40 cellular contexts compared by ENCODE assay signal in genomic region chr5:129107637-129108036, GRCh38.
"Had no signal": no experiment of that assay in that cellular context is flagged by ENCODE, and none has a peak within 500 bp of the region (broad histone marks: within the 10 kb centered on the region; RNA-seq: fewer than 3 reads in every experiment).

No MANE protein-coding gene starts in this region.

- H3K9me3 ChIP-seq: adrenal gland, ascending aorta, body of pancreas, breast epithelium had no signal

- H3K4me3 ChIP-seq: adrenal gland, ascending aorta, body of pancreas, breast epithelium, cardiac muscle cell had no signal

- H3K4me1 ChIP-seq: ascending aorta, body of pancreas, breast epithelium had no signal

- H3K27me3 ChIP-seq: adrenal gland, ascending aorta, body of pancreas, brain microvascular endothelial cell, breast epithelium, cardiac muscle cell had no signal

- H3K27me3 Mint-ChIP-seq: activated naive CD4-positive, alpha-beta T cell treated with anti-CD3 and anti-CD28 coated beads, Interleukin-2, amount 10 ng/mL, durations not matched to agents 7 days and 5 days; activated naive CD4-positive, alpha-beta T cell treated with anti-CD3 and anti-CD28 coated beads, Interleukin-2, amount 50 U/mL, for 24 hours; activated naive CD8-positive, alpha-beta T cell; activated naive CD8-positive, alpha-beta T cell treated with anti-CD3 and anti-CD28 coated beads for 36 hours; activated naive CD8-positive, alpha-beta T cell treated with anti-CD3 and anti-CD28 coated beads, Interleukin-2, amount 10 ng/mL, durations not matched to agents 7 days and 5 days; activated naive CD8-positive, alpha-beta T cell treated with anti-CD3 and anti-CD28 coated beads, Interleukin-2, amount 50 U/mL, for 24 hours; activated T-cell treated with anti-CD3 and anti-CD28 coated beads, Interleukin-2, amount 50 U/mL, for 24 hours; brain; central memory CD8-positive, alpha-beta T cell had no signal

- H3K9me3 Mint-ChIP-seq: activated naive CD4-positive, alpha-beta T cell treated with anti-CD3 and anti-CD28 coated beads for 36 hours; activated naive CD4-positive, alpha-beta T cell treated with anti-CD3 and anti-CD28 coated beads, Interleukin-2, amount 10 ng/mL, durations not matched to agents 7 days and 5 days; activated naive CD4-positive, alpha-beta T cell treated with anti-CD3 and anti-CD28 coated beads, Interleukin-2, amount 50 U/mL, for 24 hours; activated naive CD4-positive, alpha-beta T cell treated with anti-CD3 and anti-CD28 coated beads, Interleukin-2, amount 50 U/mL, for 72 hours; activated naive CD8-positive, alpha-beta T cell treated with anti-CD3 and anti-CD28 coated beads for 36 hours; activated naive CD8-positive, alpha-beta T cell treated with anti-CD3 and anti-CD28 coated beads, Interleukin-2, amount 10 ng/mL, durations not matched to agents 7 days and 5 days; activated naive CD8-positive, alpha-beta T cell treated with anti-CD3 and anti-CD28 coated beads, Interleukin-2, amount 50 U/mL, for 24 hours; activated T-cell treated with anti-CD3 and anti-CD28 coated beads, Interleukin-2, amount 50 U/mL, for 24 hours; activated T-cell treated with anti-CD3 and anti-CD28 coated beads, Interleukin-2, amount 50 U/mL, for 4 hours; activated T-cell treated with anti-CD3 and anti-CD28 coated beads, Interleukin-2, amount 50 U/mL, for 72 hours; activated T-helper 1 cell treated with anti-CD3 and anti-CD28 coated beads, Interleukin-12 subunit alpha, Interleukin-12 subunit beta, Interleukin-2, Interleukin-4 antibody, amounts not matched to agents 30 ng/mL and 10 ng/mL and 1 ng/mL, durations not matched to agents 14 hours and 24 hours and 36 hours; activated T-helper 2 cell treated with anti-CD3 and anti-CD28 coated beads, Interferon-gamma antibody, Interleukin-2, Interleukin-4, amounts not matched to agents 10 μg/mL and 5 μg/mL and 100 μg/mL, durations not matched to agents 14 hours and 24 hours and 36 hours; brain; central memory CD8-positive, alpha-beta T cell had no signal

- ATAC-seq: activated naive CD4-positive, alpha-beta T cell treated with anti-CD3 and anti-CD28 coated beads, Interleukin-2, amount 50 U/mL, for 72 hours; activated naive CD8-positive, alpha-beta T cell treated with anti-CD3 and anti-CD28 coated beads, Interleukin-2, amount 50 U/mL, for 24 hours; activated T-cell treated with anti-CD3 and anti-CD28 coated beads, Interleukin-2, amount 50 U/mL, for 4 hours; activated T-cell treated with anti-CD3 and anti-CD28 coated beads, Interleukin-2, amount 50 U/mL, for 72 hours; body of pancreas had no signal

- H3K4me3 Mint-ChIP-seq: activated naive CD4-positive, alpha-beta T cell treated with anti-CD3 and anti-CD28 coated beads for 36 hours; activated naive CD4-positive, alpha-beta T cell treated with anti-CD3 and anti-CD28 coated beads, Interleukin-2, amount 10 ng/mL, durations not matched to agents 7 days and 5 days; activated naive CD4-positive, alpha-beta T cell treated with anti-CD3 and anti-CD28 coated beads, Interleukin-2, amount 50 U/mL, for 24 hours; activated naive CD8-positive, alpha-beta T cell; activated naive CD8-positive, alpha-beta T cell treated with anti-CD3 and anti-CD28 coated beads for 36 hours; activated naive CD8-positive, alpha-beta T cell treated with anti-CD3 and anti-CD28 coated beads, Interleukin-2, amount 10 ng/mL, durations not matched to agents 7 days and 5 days; activated naive CD8-positive, alpha-beta T cell treated with anti-CD3 and anti-CD28 coated beads, Interleukin-2, amount 50 U/mL, for 24 hours; activated T-cell treated with anti-CD3 and anti-CD28 coated beads, Interleukin-2, amount 50 U/mL, for 24 hours; activated T-cell treated with anti-CD3 and anti-CD28 coated beads, Interleukin-2, amount 50 U/mL, for 4 hours; activated T-cell treated with anti-CD3 and anti-CD28 coated beads, Interleukin-2, amount 50 U/mL, for 72 hours; activated T-helper 1 cell treated with anti-CD3 and anti-CD28 coated beads, Interleukin-12 subunit alpha, Interleukin-12 subunit beta, Interleukin-2, Interleukin-4 antibody, amounts not matched to agents 30 ng/mL and 10 ng/mL and 1 ng/mL, durations not matched to agents 14 hours and 24 hours and 36 hours; brain; central memory CD8-positive, alpha-beta T cell had no signal

- DNase-seq: activated effector memory CD4-positive, alpha-beta T cell treated with anti-CD3 and anti-CD28 coated beads, Interleukin-2, amount 50 U/mL, for 16 hours; activated effector memory CD4-positive, alpha-beta T cell treated with Interleukin-2 at 50 U/mL for 16 hours; activated gamma-delta T cell; activated gamma-delta T cell treated with Interleukin-2 at 50 U/mL for 16 hours; activated naive CD4-positive, alpha-beta T cell; activated naive CD4-positive, alpha-beta T cell treated with anti-CD3 and anti-CD28 coated beads for 36 hours; activated naive CD4-positive, alpha-beta T cell treated with anti-CD3 and anti-CD28 coated beads, Interleukin-2, amount 10 ng/mL, durations not matched to agents 7 days and 5 days; activated naive CD4-positive, alpha-beta T cell treated with anti-CD3 and anti-CD28 coated beads, Interleukin-2, amount 50 U/mL, for 16 hours; activated naive CD4-positive, alpha-beta T cell treated with Interleukin-2 at 50 U/mL for 16 hours; activated naive CD8-positive, alpha-beta T cell treated with anti-CD3 and anti-CD28 coated beads for 36 hours; activated naive CD8-positive, alpha-beta T cell treated with anti-CD3 and anti-CD28 coated beads, Interleukin-2, amount 10 ng/mL, durations not matched to agents 7 days and 5 days; activated naive CD8-positive, alpha-beta T cell treated with anti-CD3 and anti-CD28 coated beads, Interleukin-2, amount 50 U/mL, for 24 hours; activated T-cell treated with anti-CD3 and anti-CD28 coated beads for 4 hours; activated T-cell treated with anti-CD3 and anti-CD28 coated beads, Interleukin-2, amount 50 U/mL, for 1 hour; activated T-cell treated with anti-CD3 and anti-CD28 coated beads, Interleukin-2, amount 50 U/mL, for 24 hours; activated T-cell treated with anti-CD3 and anti-CD28 coated beads, Interleukin-2, amount 50 U/mL, for 4 hours; activated T-cell treated with anti-CD3 and anti-CD28 coated beads, Interleukin-2, amount 50 U/mL, for 48 hours; activated T-cell treated with anti-CD3 and anti-CD28 coated beads, Interleukin-2, amount 50 U/mL, for 72 hours; adrenal gland; amniotic stem cell; amygdala; anterior cingulate cortex; aorta; body of pancreas; brain microvascular endothelial cell; caudate nucleus; central memory CD4-positive, alpha-beta T cell; cerebellar nuclear complex had no signal

- H3K4me1 Mint-ChIP-seq: activated naive CD4-positive, alpha-beta T cell treated with anti-CD3 and anti-CD28 coated beads, Interleukin-2, amount 10 ng/mL, durations not matched to agents 7 days and 5 days; brain had no signal

- FAIRE-seq: astrocyte, bronchial epithelial cell had no signal

- H3K27ac Mint-ChIP-seq: activated naive CD4-positive, alpha-beta T cell treated with anti-CD3 and anti-CD28 coated beads for 36 hours; activated naive CD4-positive, alpha-beta T cell treated with anti-CD3 and anti-CD28 coated beads, Interleukin-2, amount 10 ng/mL, durations not matched to agents 7 days and 5 days; activated naive CD4-positive, alpha-beta T cell treated with anti-CD3 and anti-CD28 coated beads, Interleukin-2, amount 50 U/mL, for 24 hours; activated naive CD8-positive, alpha-beta T cell; activated naive CD8-positive, alpha-beta T cell treated with anti-CD3 and anti-CD28 coated beads for 36 hours; activated naive CD8-positive, alpha-beta T cell treated with anti-CD3 and anti-CD28 coated beads, Interleukin-2, amount 10 ng/mL, durations not matched to agents 7 days and 5 days; activated naive CD8-positive, alpha-beta T cell treated with anti-CD3 and anti-CD28 coated beads, Interleukin-2, amount 50 U/mL, for 24 hours; activated T-cell treated with anti-CD3 and anti-CD28 coated beads, Interleukin-2, amount 50 U/mL, for 24 hours; activated T-cell treated with anti-CD3 and anti-CD28 coated beads, Interleukin-2, amount 50 U/mL, for 72 hours; activated T-helper 1 cell treated with anti-CD3 and anti-CD28 coated beads, Interleukin-12 subunit alpha, Interleukin-12 subunit beta, Interleukin-2, Interleukin-4 antibody, amounts not matched to agents 30 ng/mL and 10 ng/mL and 1 ng/mL, durations not matched to agents 14 hours and 24 hours and 36 hours; activated T-helper 2 cell treated with anti-CD3 and anti-CD28 coated beads, Interferon-gamma antibody, Interleukin-2, Interleukin-4, amounts not matched to agents 10 μg/mL and 5 μg/mL and 100 μg/mL, durations not matched to agents 14 hours and 24 hours and 36 hours; brain had no signal

- H3K36me3 ChIP-seq: adrenal gland, brain microvascular endothelial cell, breast epithelium had no signal

- H3K27ac ChIP-seq: adrenal gland, ascending aorta, body of pancreas, brain microvascular endothelial cell, breast epithelium, cardiac muscle cell had no signal
